ENCODE assay signal across 16 cellular contexts in genomic region chr1:179813626-179814351, GRCh38.
DNase-seq lines count a peak whose midpoint lies in the region; ATAC-seq and TF ChIP-seq lines count a peak whose summit lies in the region.
"Had no signal": no experiment of that assay in that cellular context is flagged by ENCODE, and none has a peak within 500 bp of the region (broad histone marks: within the 10 kb centered on the region; RNA-seq: fewer than 3 reads in every experiment).

No MANE protein-coding gene starts in this region.

- CTCF ChIA-PET in naive thymus-derived CD4-positive, alpha-beta T cell (lab: Charles Lee), result interaction anchor here (0.6 to 17.1 kb wide), 21 partner anchors 8 to 366 kb away, joined by 3 to 376 read pairs (median 4); no protein-coding TSS in a partner anchor

- no peaks in the 10 kb centered on the region for H3K27me3 ChIP-seq in naive thymus-derived CD4-positive, alpha-beta T cell (ENCODE audit: control insufficient read depth in 2 of 2, insufficient read depth in 2 of 2, low read length in 2 of 2)
- H3K27me3 ChIP-seq: ascending aorta, neutrophil, Peyer's patch had no signal

- no peaks in the 10 kb centered on the region for H3K36me3 ChIP-seq in naive thymus-derived CD4-positive, alpha-beta T cell (ENCODE audit: control insufficient read depth in 2 of 3, insufficient read depth in 3 of 3, low read length in 3 of 3)
- H3K36me3 ChIP-seq: ascending aorta, neutrophil, Peyer's patch had no signal

- POLR2A ChIA-PET in naive thymus-derived CD4-positive, alpha-beta T cell (lab: Charles Lee), result interaction anchor here (0.8 to 6.3 kb wide), 9 partner anchors 10 to 107 kb away, joined by 3 to 85 read pairs (median 7); partner anchors contain the start of genes TOR1AIP1 and TOR1AIP2

- H3K9me3 Mint-ChIP-seq in natural killer cell (no peaks in the 10 kb centered on the region), CD14-positive monocyte (peaks cover 0 to 2% (median 0%) of the 10 kb centered on the region in 7 donors)
- H3K9me3 Mint-ChIP-seq in natural killer cell treated with Interleukin-12 subunit alpha and Interleukin-12 subunit beta and Interleukin-15 and Interleukin-18, amount 100 ng/mL, for 72 hours, result no peaks in the 10 kb centered on the region
- H3K9me3 Mint-ChIP-seq in activated naive CD8-positive, alpha-beta T cell treated with anti-CD3 and anti-CD28 coated beads, Interleukin-2, amount 50 U/mL, for 24 hours, result no peaks in the 10 kb centered on the region
- peaks cover 0 to 5% (median 0%) of the 10 kb centered on the region in 11 donors for H3K9me3 Mint-ChIP-seq in naive thymus-derived CD4-positive, alpha-beta T cell
- H3K9me3 Mint-ChIP-seq: activated CD4-positive, alpha-beta T cell treated with anti-CD3 and anti-CD28 coated beads, Interleukin-2, amount 10 ng/mL, durations not matched to agents 7 days and 5 days; stimulated activated naive CD8-positive, alpha-beta T cell treated with anti-CD3 and anti-CD28 coated beads, Interleukin-15, amount 100 ng/mL, for 72 hours; T-helper 2 cell treated with Interferon-gamma antibody and Interleukin-4, amounts not matched to agents 5 μg/mL and 100 μg/mL, for 36 hours had no signal

- intact Hi-C loops in natural killer cell (cut with micrococcal nuclease) (loop anchor here (1.0 kb wide), 1 partner anchor 107 kb away; no protein-coding TSS in a partner anchor), CD14-positive monocyte (cut with micrococcal nuclease) (loop anchor here in 1 of 2 donors (2.0 kb wide), 1 partner anchor 107 kb away; no protein-coding TSS in a partner anchor)
- intact Hi-C loops in naive thymus-derived CD4-positive, alpha-beta T cell (cut with micrococcal nuclease), result loop anchor here (1.0 to 10.0 kb wide), 15 partner anchors 19 to 1501 kb away; partner anchors contain the start of genes CEP350 (in 1 of the 2), SOAT1 (in 1 of the 2), TOR3A (in 1 of the 2) and XPR1 (in 1 of the 2)

- H3K27me3 Mint-ChIP-seq in natural killer cell (ENCODE audit: low read depth in 2 of 2) (peaks cover 22 to 33% of the 10 kb centered on the region in 2 donors), CD14-positive monocyte (ENCODE audit: low read depth in 3 of 3) (peaks cover 17 to 26% (median 19%) of the 10 kb centered on the region in 3 donors)
- peaks cover 8 to 24% of the 10 kb centered on the region in 2 donors for H3K27me3 Mint-ChIP-seq in natural killer cell treated with Interleukin-12 subunit alpha and Interleukin-12 subunit beta and Interleukin-15 and Interleukin-18, amount 100 ng/mL, for 72 hours
- H3K27me3 Mint-ChIP-seq in activated naive CD8-positive, alpha-beta T cell treated with anti-CD3 and anti-CD28 coated beads, Interleukin-2, amount 50 U/mL, for 24 hours, result peaks cover 11% of the 10 kb centered on the region
- peaks cover 0 to 15% (median 0%) of the 10 kb centered on the region in 5 donors for H3K27me3 Mint-ChIP-seq in naive thymus-derived CD4-positive, alpha-beta T cell
- H3K27me3 Mint-ChIP-seq: activated CD4-positive, alpha-beta T cell treated with anti-CD3 and anti-CD28 coated beads, Interleukin-2, amount 10 ng/mL, durations not matched to agents 7 days and 5 days had no signal

- H3K27ac ChIP-seq in naive thymus-derived CD4-positive, alpha-beta T cell (ENCODE audit: low read depth, low read length), result peak overlapping the region; percentile 69
- H3K27ac ChIP-seq: ascending aorta, neutrophil, skin epidermis had no signal

- no peak for ATAC-seq in natural killer cell
- no peak for ATAC-seq in natural killer cell treated with Interleukin-12 subunit alpha and Interleukin-12 subunit beta and Interleukin-15 and Interleukin-18, amount 100 ng/mL, for 72 hours
- no peak for ATAC-seq in activated naive CD8-positive, alpha-beta T cell treated with anti-CD3 and anti-CD28 coated beads, Interleukin-2, amount 50 U/mL, for 24 hours
- no peak for ATAC-seq in naive thymus-derived CD4-positive, alpha-beta T cell
- no peak for ATAC-seq in SK-N-SH treated with all-trans-retinoic acid at 6 μM for 48 hours

- H3K4me1 Mint-ChIP-seq in natural killer cell (peaks cover 16 to 21% of the 10 kb centered on the region in 2 donors), CD14-positive monocyte (peaks cover 22% of the 10 kb centered on the region)
- peaks cover 14 to 15% of the 10 kb centered on the region in 2 donors for H3K4me1 Mint-ChIP-seq in natural killer cell treated with Interleukin-12 subunit alpha and Interleukin-12 subunit beta and Interleukin-15 and Interleukin-18, amount 100 ng/mL, for 72 hours (ENCODE audit: low read depth in 2 of 2)
- H3K4me1 Mint-ChIP-seq in activated naive CD8-positive, alpha-beta T cell treated with anti-CD3 and anti-CD28 coated beads, Interleukin-2, amount 50 U/mL, for 24 hours, result peaks cover 15% of the 10 kb centered on the region
- H3K4me1 Mint-ChIP-seq in naive thymus-derived CD4-positive, alpha-beta T cell, result peaks cover 12 to 30% (median 25%) of the 10 kb centered on the region in 7 donors

- no peak overlapping the region for H3K27ac Mint-ChIP-seq in natural killer cell
- H3K27ac Mint-ChIP-seq in natural killer cell treated with Interleukin-12 subunit alpha and Interleukin-12 subunit beta and Interleukin-15 and Interleukin-18, amount 100 ng/mL, for 72 hours, result no peak overlapping the region
- H3K27ac Mint-ChIP-seq in activated naive CD8-positive, alpha-beta T cell treated with anti-CD3 and anti-CD28 coated beads, Interleukin-2, amount 50 U/mL, for 24 hours, result no peak overlapping the region
- peak overlapping the region in 8 of 9 donors; percentile 88 to 99 (median 96) for H3K27ac Mint-ChIP-seq in naive thymus-derived CD4-positive, alpha-beta T cell
- no peak overlapping the region for H3K27ac Mint-ChIP-seq in CD14-positive monocyte
- H3K27ac Mint-ChIP-seq: activated CD4-positive, alpha-beta T cell treated with anti-CD3 and anti-CD28 coated beads, Interleukin-2, amount 10 ng/mL, durations not matched to agents 7 days and 5 days; T-helper 2 cell treated with Interferon-gamma antibody and Interleukin-4, amounts not matched to agents 5 μg/mL and 100 μg/mL, for 36 hours had no signal

- TF ChIP-seq CTCF in natural killer cell (IDR thresholded peaks at IDR 0.05) (no peak), CD14-positive monocyte (IDR thresholded peaks at IDR 0.05) (no peak)

- H3K9me3 ChIP-seq in naive thymus-derived CD4-positive, alpha-beta T cell (ENCODE audit: control insufficient read depth in 2 of 3, low read length in 3 of 3), result no peaks in the 10 kb centered on the region
- H3K9me3 ChIP-seq: ascending aorta, neutrophil, Peyer's patch had no signal

- H3K4me3 Mint-ChIP-seq in natural killer cell (peak overlapping the region; percentile 93), CD14-positive monocyte (no peak overlapping the region)
- H3K4me3 Mint-ChIP-seq in natural killer cell treated with Interleukin-12 subunit alpha and Interleukin-12 subunit beta and Interleukin-15 and Interleukin-18, amount 100 ng/mL, for 72 hours, result no peak overlapping the region
- peak overlapping the region; percentile 82 for H3K4me3 Mint-ChIP-seq in activated naive CD8-positive, alpha-beta T cell treated with anti-CD3 and anti-CD28 coated beads, Interleukin-2, amount 50 U/mL, for 24 hours
- H3K4me3 Mint-ChIP-seq in naive thymus-derived CD4-positive, alpha-beta T cell, result peak overlapping the region in 7 of 10 donors; percentile 27 to 98 (median 92)

- no peaks in the 10 kb centered on the region for H3K36me3 Mint-ChIP-seq in natural killer cell
- H3K36me3 Mint-ChIP-seq in natural killer cell treated with Interleukin-12 subunit alpha and Interleukin-12 subunit beta and Interleukin-15 and Interleukin-18, amount 100 ng/mL, for 72 hours, result no peaks in the 10 kb centered on the region
- H3K36me3 Mint-ChIP-seq in activated naive CD8-positive, alpha-beta T cell treated with anti-CD3 and anti-CD28 coated beads, Interleukin-2, amount 50 U/mL, for 24 hours (ENCODE audit: low read depth), result no peaks in the 10 kb centered on the region
- H3K36me3 Mint-ChIP-seq in naive thymus-derived CD4-positive, alpha-beta T cell, result no peaks in the 10 kb centered on the region
- H3K36me3 Mint-ChIP-seq in CD14-positive monocyte, result no peaks in the 10 kb centered on the region

- DNase-seq in natural killer cell (no peak), globus pallidus (ENCODE audit: low spot score) (no peak), CD14-positive monocyte (ENCODE audit: low spot score) (no peak), NCI-H1694 (lab: John Stamatoyannopoulos, UW) (no peak)
- DNase-seq in natural killer cell treated with Interleukin-12 subunit alpha and Interleukin-12 subunit beta and Interleukin-15 and Interleukin-18, amount 100 ng/mL, for 72 hours (ENCODE audit: low spot score), result no peak
- no peak for DNase-seq in activated naive CD8-positive, alpha-beta T cell treated with anti-CD3 and anti-CD28 coated beads, Interleukin-2, amount 50 U/mL, for 24 hours
- DNase-seq in naive thymus-derived CD4-positive, alpha-beta T cell, result no peak
- DNase-seq: activated CD4-positive, alpha-beta T cell treated with anti-CD3 and anti-CD28 coated beads, Interleukin-2, amount 10 ng/mL, durations not matched to agents 7 days and 5 days; cortex of kidney had no signal

- H3K4me1 ChIP-seq in naive thymus-derived CD4-positive, alpha-beta T cell (ENCODE audit: control insufficient read depth in 2 of 2, insufficient read depth in 2 of 2, low read length in 2 of 2), result peaks cover 6 to 13% of the 10 kb centered on the region in 2 donors

- H3K4me3 ChIP-seq in naive thymus-derived CD4-positive, alpha-beta T cell (ENCODE audit: low read length), result peak overlapping the region; percentile 77

TF ChIP-seq in SK-N-SH treated with all-trans-retinoic acid at 6 μM for 48 hours, 23 proteins besides CTCF, POLR2A, EP300 and RAD21:
- TF ChIP-seq ZFP3 (CRISPR knock-in tag; IDR thresholded peaks at IDR 0.05), result no peak
- TF ChIP-seq ISL1 (CRISPR knock-in tag; IDR thresholded peaks at IDR 0.05), result no peak
- TF ChIP-seq GLIS3 (CRISPR knock-in tag; IDR thresholded peaks at IDR 0.05), result no peak
- TF ChIP-seq ZNF8 (CRISPR knock-in tag; IDR thresholded peaks at IDR 0.05), result no peak
- TF ChIP-seq ZC3H10 (CRISPR knock-in tag; IDR thresholded peaks at IDR 0.05), result no peak
- TF ChIP-seq TCF4 (CRISPR knock-in tag; IDR thresholded peaks at IDR 0.05; ENCODE audit: borderline replicate concordance), result no peak
- TF ChIP-seq ZFP30 (CRISPR knock-in tag; IDR thresholded peaks at IDR 0.05), result no peak
- TF ChIP-seq SNAI2 (CRISPR knock-in tag; IDR thresholded peaks at IDR 0.05), result no peak

Comparison
In these comparisons a context has a peak if more than half of its experiments do, and no peak if none do; other contexts are left out.
1. H3K4me3 Mint-ChIP-seq: peak in natural killer cell (single experiment), activated naive CD8-positive, alpha-beta T cell treated with anti-CD3 and anti-CD28 coated beads, Interleukin-2, amount 50 U/mL, for 24 hours (single experiment) and naive thymus-derived CD4-positive, alpha-beta T cell (7 of 10); none in natural killer cell treated with Interleukin-12 subunit alpha and Interleukin-12 subunit beta and Interleukin-15 and Interleukin-18, amount 100 ng/mL, for 72 hours (single experiment) and CD14-positive monocyte (0 of 2).
2. H3K27ac Mint-ChIP-seq: peak in naive thymus-derived CD4-positive, alpha-beta T cell (8 of 9); none in natural killer cell (0 of 2), natural killer cell treated with Interleukin-12 subunit alpha and Interleukin-12 subunit beta and Interleukin-15 and Interleukin-18, amount 100 ng/mL, for 72 hours (0 of 2), activated naive CD8-positive, alpha-beta T cell treated with anti-CD3 and anti-CD28 coated beads, Interleukin-2, amount 50 U/mL, for 24 hours (single experiment) and CD14-positive monocyte (0 of 7).